9 cellular contexts compared by ENCODE assay signal in genomic region chr6:19836799-19837510, GRCh38. TPM values are rescaled to one million over a fixed set of nuclear protein-coding genes. Genes with fewer than 3 reads are reported as not detected.
DNase-seq lines count a peak whose midpoint lies in the region; ATAC-seq, FAIRE-seq and TF ChIP-seq lines count a peak whose summit lies in the region.
"Had no signal": no experiment of that assay in that cellular context is flagged by ENCODE, and none has a peak within 500 bp of the region (broad histone marks: within the 10 kb centered on the region; RNA-seq: fewer than 3 reads in every experiment).

TSS of gene ID4 (plus strand) at chr6:19837370. CDS start at chr6:19837755, 385 bp downstream.

- H3K4me3 ChIP-seq in A673 (ENCODE audit: low read depth, low read length, poor library complexity, severe bottlenecking) (peak within 1 kb of the TSS; percentile 84), HEK293 (ENCODE audit: low read depth, low read length) (peak within 1 kb of the TSS; percentile 94), gastroesophageal sphincter (peak within 1 kb of the TSS; percentile 87 to 94)

- H3K4me1 ChIP-seq in A673 (ENCODE audit: insufficient read depth, low read length, poor library complexity, severe bottlenecking): peaks cover 26% of the 10 kb centered on the region
- H3K4me1 ChIP-seq in HEK293 (ENCODE audit: control insufficient read depth, insufficient read depth, low read length): peaks cover 20% of the 10 kb centered on the region
- peaks cover 0 to 34% (median 0%) of the 10 kb centered on the region in 3 donors for H3K4me1 ChIP-seq in gastroesophageal sphincter

- peaks cover 14% of the 10 kb centered on the region for H3K36me3 Mint-ChIP-seq in neural crest cell (ENCODE audit: low read depth)

- peak; percentile 99 for DNase-seq in A673 (ENCODE audit: low spot score)
- DNase-seq in neural crest cell (ENCODE audit: low read depth, low spot score): peak; percentile 95

- H3K9me3 Mint-ChIP-seq in neural crest cell: no peaks in the 10 kb centered on the region
- H3K9me3 Mint-ChIP-seq: dendritic cell treated with granulocyte-macrophage colony-stimulating factor and Interleukin-4, amounts not matched to agents 40 ng/mL and 50 ng/mL, for 4 days had no signal

- peak; percentile 99 for TF ChIP-seq POLR2A in gastroesophageal sphincter (IDR thresholded peaks at IDR 0.05)

- H3K9me3 ChIP-seq in A673 (ENCODE audit: low read depth, low read length, poor library complexity, severe bottlenecking) (no peaks in the 10 kb centered on the region), HEK293 (ENCODE audit: control insufficient read depth, insufficient read depth, low read depth, low read length) (no peaks in the 10 kb centered on the region), gastroesophageal sphincter (no peaks in the 10 kb centered on the region)

- TF ChIP-seq CTCF in A673 (conservative IDR thresholded peaks at IDR 0.05; ENCODE audit: low read depth, low read length) (no peak), HEK293 (tag by site-specific recombination; IDR thresholded peaks at IDR 0.05) (no peak), gastroesophageal sphincter (IDR thresholded peaks at IDR 0.05) (no peak), neural crest cell (conservative IDR thresholded peaks at IDR 0.05) (no peak)

- WGBS in gastroesophageal sphincter (ENCODE audit: low coverage in 1 of 2), 2 donors: 0 to 1% methylated on average over 1 to 17 of the region's 71 CpGs

- H3K4me1 Mint-ChIP-seq in neural crest cell: peaks cover 43% of the 10 kb centered on the region

- H3K36me3 ChIP-seq in A673 (ENCODE audit: insufficient read depth, low read length, poor library complexity, severe bottlenecking) (peaks cover 18% of the 10 kb centered on the region), HEK293 (ENCODE audit: control insufficient read depth in 2 of 2, insufficient read depth in 1 of 2, low read length in 2 of 2) (peaks cover 10 to 16% of the 10 kb centered on the region in 2 experiments; a peak in 2 of 3 replicates), gastroesophageal sphincter (no peaks in the 10 kb centered on the region)

- peak; percentile 34 for FAIRE-seq in TTC549 (lab: Jason Lieb, UNC)

- TF ChIP-seq EP300 in gastroesophageal sphincter (IDR thresholded peaks at IDR 0.05): no peak

- intact Hi-C loops in A673 (cut with micrococcal nuclease; ENCODE audit: unreplicated experiment): loop anchor here (2.0 kb wide), 1 partner anchor 32 kb away; no protein-coding TSS in a partner anchor

- H3K4me3 Mint-ChIP-seq in neural crest cell: peak within 1 kb of the TSS; percentile 92
- H3K4me3 Mint-ChIP-seq: dendritic cell treated with granulocyte-macrophage colony-stimulating factor and Interleukin-4, amounts not matched to agents 40 ng/mL and 50 ng/mL, for 4 days had no signal

- POLR2A ChIA-PET in A673 (lab: Charles Lee; ENCODE audit: low non-redundant PET) (interaction anchor here (0.6 to 1.0 kb wide), 8 partner anchors 11 to 812 kb away, joined by 3 to 9 read pairs (median 4); no protein-coding TSS in a partner anchor), HEK293 (lab: Yijun Ruan, JAX) (interaction anchor here (0.5 to 5.3 kb wide), 60 partner anchors 8 to 1573 kb away, joined by 3 to 148 read pairs (median 4); partner anchors contain the start of gene DEK)

- H3K27ac ChIP-seq in A673 (ENCODE audit: low read depth, low read length, poor library complexity, severe bottlenecking) (peak within 1 kb of the TSS; percentile 88), HEK293 (ENCODE audit: extremely low read depth, low read depth, low read length) (peak within 1 kb of the TSS; percentile 99), gastroesophageal sphincter (peak within 1 kb of the TSS; percentile 95 to 97 (median 97))

- no TSS peak for BruUV-seq in A673 (replicated peaks; lab: Mats Ljungman, UMichigan)

- H3K27me3 Mint-ChIP-seq in neural crest cell (ENCODE audit: low read depth): peaks cover 3% of the 10 kb centered on the region

- peak within 1 kb of the TSS; percentile 78 for H3K27ac Mint-ChIP-seq in neural crest cell (ENCODE audit: unreplicated experiment)
- H3K27ac Mint-ChIP-seq: dendritic cell treated with granulocyte-macrophage colony-stimulating factor and Interleukin-4, amounts not matched to agents 40 ng/mL and 50 ng/mL, for 4 days had no signal

- peak; percentile 95 for ATAC-seq in gastroesophageal sphincter
- no peak for ATAC-seq in GM21737 (IDR thresholded peaks at IDR 0.05; ENCODE audit: unreplicated experiment)
- no peak for ATAC-seq in HG03520 (IDR thresholded peaks at IDR 0.05; ENCODE audit: unreplicated experiment)
- ATAC-seq in HG02870 (IDR thresholded peaks at IDR 0.05; ENCODE audit: unreplicated experiment): no peak

- CTCF ChIA-PET in A673 (lab: Charles Lee) (no interaction called here), HEK293 (lab: Yijun Ruan, JAX) (interaction anchor here (0.7 to 1.1 kb wide), 5 partner anchors 25 to 813 kb away, joined by 3 read pairs; no protein-coding TSS in a partner anchor)

- no peaks in the 10 kb centered on the region for H3K27me3 ChIP-seq in A673 (replicated peaks; ENCODE audit: insufficient read depth, low read depth, low read length, poor library complexity)
- H3K27me3 ChIP-seq in gastroesophageal sphincter: peaks cover 10% of the 10 kb centered on the region

TF ChIP-seq in HEK293, 187 proteins besides CTCF, POLR2A, EP300 and RAD21 (continues in another document):
- TF ChIP-seq ZBTB48 (tag by site-specific recombination; IDR thresholded peaks at IDR 0.05) (peak; percentile 82), ZNF473 (tag by site-specific recombination; IDR thresholded peaks at IDR 0.05) (no peak), ZNF776 (tag by site-specific recombination; IDR thresholded peaks at IDR 0.05; ENCODE audit: borderline replicate concordance) (no peak), ZNF571 (tag by site-specific recombination; IDR thresholded peaks at IDR 0.05) (no peak), ZNF404 (tag by site-specific recombination; IDR thresholded peaks at IDR 0.05) (no peak), REPIN1 (tag by site-specific recombination; IDR thresholded peaks at IDR 0.05; ENCODE audit: low read depth) (no peak), ZNF449 (tag by site-specific recombination; IDR thresholded peaks at IDR 0.05) (peak; percentile 61; the same call in 1 of the 2 replicates), ZNF24 (tag by site-specific recombination; IDR thresholded peaks at IDR 0.05) (no peak), ZNF18 (tag by site-specific recombination; IDR thresholded peaks at IDR 0.05) (no peak), ZNF341 (tag by site-specific recombination; IDR thresholded peaks at IDR 0.05; ENCODE audit: low read depth) (peak; percentile 82), ZBTB20 (tag by site-specific recombination; IDR thresholded peaks at IDR 0.05) (peak; percentile 64), ZEB2 (tag by site-specific recombination; IDR thresholded peaks at IDR 0.05) (peak; percentile 73), KLF9 (tag by site-specific recombination; IDR thresholded peaks at IDR 0.05; ENCODE audit: low read depth) (no peak; the same call in 1 of the 2 replicates), ZNF660 (tag by site-specific recombination; IDR thresholded peaks at IDR 0.05) (no peak; the same call in 1 of the 2 replicates), ZNF792 (tag by site-specific recombination; IDR thresholded peaks at IDR 0.05) (no peak), ZNF76 (tag by site-specific recombination; IDR thresholded peaks at IDR 0.05; ENCODE audit: borderline replicate concordance, low read depth) (no peak), SP3 (tag by site-specific recombination; IDR thresholded peaks at IDR 0.05) (peak; percentile 37), PATZ1 (tag by site-specific recombination; IDR thresholded peaks at IDR 0.05) (peak; percentile 75), ZBTB21 (tag by site-specific recombination; IDR thresholded peaks at IDR 0.05) (no peak), ZNF140 (tag by site-specific recombination; IDR thresholded peaks at IDR 0.05) (peak; percentile 59)

RNA-seq across cellular contexts. Expression of gene ID4, which starts in this region (rescaled TPM):
- total RNA-seq in A673 (2021): 29.3 and 30.5 TPM in 2 replicates
- 100 to 1,000 TPM in 1 of 4 donors, 10 to 100 TPM in 3; 51.3 to 137 (median 63.6) TPM for total RNA-seq in gastroesophageal sphincter
- total RNA-seq in neural crest cell: 104 and 106 TPM in 2 replicates
